In genomic region chr1:155166373-155167165, GRCh38 we compare ENCODE assay signal across 8 cellular contexts. TPM values are rescaled to one million over a fixed set of nuclear protein-coding genes. Genes with fewer than 3 reads are reported as not detected.
DNase-seq lines count a peak whose midpoint lies in the region; ATAC-seq and TF ChIP-seq lines count a peak whose summit lies in the region.

No MANE protein-coding gene starts in this region.

- H3K9me3 ChIP-seq in A673 (ENCODE audit: low read depth, low read length, poor library complexity, severe bottlenecking): no peaks in the 10 kb centered on the region
- no peaks in the 10 kb centered on the region for H3K9me3 ChIP-seq in lower lobe of right lung

- H3K79me2 ChIP-seq in KMS-11 (ENCODE audit: insufficient read depth, low read depth): peaks cover 3% of the 10 kb centered on the region; the same call in 1 of the 2 replicates

- no peaks in the 10 kb centered on the region for H3K27me3 ChIP-seq in A673 (replicated peaks; ENCODE audit: insufficient read depth, low read depth, low read length, poor library complexity)
- no peaks in the 10 kb centered on the region for H3K27me3 ChIP-seq in KMS-11 (ENCODE audit: insufficient read depth, low read depth)
- no peaks in the 10 kb centered on the region for H3K27me3 ChIP-seq in dorsolateral prefrontal cortex
- H3K27me3 ChIP-seq in lower lobe of right lung (ENCODE audit: low read depth): no peaks in the 10 kb centered on the region

- no peak overlapping the region for H3K4me3 ChIP-seq in A673 (ENCODE audit: low read depth, low read length, poor library complexity, severe bottlenecking)
- no peak overlapping the region for H3K4me3 ChIP-seq in KMS-11 (IDR thresholded peaks at IDR 0.05; ENCODE audit: insufficient read depth, low read depth, low read length)
- peak overlapping the region; percentile 16 to 71 (median 53) for H3K4me3 ChIP-seq in dorsolateral prefrontal cortex
- peak overlapping the region; percentile 21 for H3K4me3 ChIP-seq in lower lobe of right lung

- BruUV-seq in A673 (replicated peaks; lab: Mats Ljungman, UMichigan): no TSS peak

- TF ChIP-seq CTCF in A673 (conservative IDR thresholded peaks at IDR 0.05; ENCODE audit: low read depth, low read length) (no peak), KMS-11 (conservative IDR thresholded peaks at IDR 0.05; ENCODE audit: low read depth, low read length) (no peak), dorsolateral prefrontal cortex (IDR thresholded peaks at IDR 0.05 in 54 of 56, conservative IDR thresholded peaks at IDR 0.05 in 2 of 56; ENCODE audit: low read depth in 1 of 56, partially characterized antibody in 56 of 56) (peak in 1 of 56 donors; percentile 4), lower lobe of right lung (IDR thresholded peaks at IDR 0.05) (no peak)

- peaks cover 7% of the 10 kb centered on the region for H3K36me3 ChIP-seq in A673 (ENCODE audit: insufficient read depth, low read length, poor library complexity, severe bottlenecking)
- H3K36me3 ChIP-seq in KMS-11 (ENCODE audit: insufficient read depth): no peaks in the 10 kb centered on the region; the same call in 1 of the 2 replicates
- H3K36me3 ChIP-seq in lower lobe of right lung: peaks cover 23% of the 10 kb centered on the region

- H3K27ac ChIP-seq in A673 (ENCODE audit: low read depth, low read length, poor library complexity, severe bottlenecking) (no peak overlapping the region), KMS-11 (no peak overlapping the region), dorsolateral prefrontal cortex (peak overlapping the region; percentile 34 to 95 (median 88)), lower lobe of right lung (peak overlapping the region; percentile 76)

- H2AFZ ChIP-seq in KMS-11 (ENCODE audit: low read depth): peak overlapping the region; percentile 12; the same call in 1 of the 2 replicates

- DNase-seq in A673 (ENCODE audit: low spot score): peak; percentile 31
- DNase-seq in dorsolateral prefrontal cortex: peak in 6 of 10 donors; percentile 33 to 61 (median 55)
- DNase-seq in lower lobe of right lung: no peak
- DNase-seq in putamen (ENCODE audit: low spot score): no peak
- DNase-seq in activated naive CD4-positive, alpha-beta T cell treated with anti-CD3 and anti-CD28 coated beads, Interleukin-2, amount 50 U/mL, for 16 hours: no peak
- DNase-seq in T1000 (lab: John Stamatoyannopoulos, UW): no peak
- no peak for DNase-seq in occipital lobe (lab: John Stamatoyannopoulos, UW)

- H3K4me1 ChIP-seq in A673 (ENCODE audit: insufficient read depth, low read length, poor library complexity, severe bottlenecking): peaks cover 5% of the 10 kb centered on the region
- H3K4me1 ChIP-seq in KMS-11 (ENCODE audit: low read depth, poor library complexity, severe bottlenecking): peaks cover 11% of the 10 kb centered on the region
- peaks cover 25% of the 10 kb centered on the region for H3K4me1 ChIP-seq in lower lobe of right lung

- ATAC-seq in lower lobe of right lung: peak; percentile 22 to 58

- H3K9ac ChIP-seq in KMS-11: no peak overlapping the region

- H3K4me2 ChIP-seq in KMS-11: no peak overlapping the region

- intact Hi-C loops in A673 (cut with micrococcal nuclease; ENCODE audit: unreplicated experiment) (no loop called here), dorsolateral prefrontal cortex (cut with DNase I) (loop anchor here (1.0 to 10.0 kb wide), 4 partner anchors 38 to 602 kb away; partner anchors contain the start of genes CHRNB2 (in 1 of the 2) and EFNA1 (in 1 of the 2)), lower lobe of right lung (cut with DNase I) (loop anchor here (5.0 kb wide), 1 partner anchor 74 kb away; no protein-coding TSS in a partner anchor)

- no peaks in the 10 kb centered on the region for H4K20me1 ChIP-seq in KMS-11 (ENCODE audit: insufficient read depth)

- CTCF ChIA-PET in A673 (lab: Charles Lee): interaction anchor here (0.5 to 5.3 kb wide), 10 partner anchors 15 to 168 kb away, joined by 3 to 89 read pairs (median 7); no protein-coding TSS in a partner anchor

- POLR2A ChIA-PET in A673 (lab: Charles Lee; ENCODE audit: low non-redundant PET): no interaction called here

RNA-seq across cellular contexts. Expression of gene KRTCAP2, which starts 6.5 kb away (rescaled TPM):
- total RNA-seq in A673 (2021): 162 and 179 TPM in 2 replicates
- total RNA-seq in dorsolateral prefrontal cortex: 100 to 1,000 TPM in 14 of 120 experiments, 10 to 100 TPM in 106; 49.0 to 130 (median 82.4) TPM
- 173 TPM for total RNA-seq in lower lobe of right lung
- 59.0 TPM for total RNA-seq in occipital lobe

RNA-seq across cellular contexts. Expression of gene TRIM46, which starts 7.1 kb away (rescaled TPM):
- total RNA-seq in A673 (2021): 5.1 and 6.2 TPM in 2 replicates
- total RNA-seq in dorsolateral prefrontal cortex: 10 to 100 TPM; 10.2 to 31.0 (median 19.3) TPM
- 0.35 TPM for total RNA-seq in lower lobe of right lung
- 21.1 TPM for total RNA-seq in occipital lobe

RNA-seq across cellular contexts. Expression of gene DPM3, which starts 26.2 kb away (rescaled TPM):
- total RNA-seq in A673 (2021): 34.0 and 37.4 TPM in 2 replicates
- total RNA-seq in dorsolateral prefrontal cortex: 10 to 100 TPM; 28.0 to 77.8 (median 52.8) TPM
- total RNA-seq in lower lobe of right lung: 62.3 TPM
- total RNA-seq in occipital lobe: 12.0 TPM

RNA-seq across cellular contexts. Expression of gene SLC50A1, which starts 30.9 kb away (rescaled TPM):
- total RNA-seq in A673 (2021): 30.3 and 33.8 TPM in 2 replicates
- 10 to 100 TPM in 40 of 120 experiments, 1 to 10 TPM in 80; 4.8 to 17.0 (median 9.0) TPM for total RNA-seq in dorsolateral prefrontal cortex
- total RNA-seq in lower lobe of right lung: 42.6 TPM
- total RNA-seq in occipital lobe: 6.2 TPM

RNA-seq across cellular contexts. Expression of gene EFNA1, which starts 38.9 kb away (rescaled TPM):
- total RNA-seq in A673 (2021): 0.90 and 1.0 TPM in 2 replicates
- 100 to 1,000 TPM in 1 of 120 experiments, 10 to 100 TPM in 118, 1 to 10 TPM in 1; 8.7 to 144 (median 30.1) TPM for total RNA-seq in dorsolateral prefrontal cortex
- total RNA-seq in lower lobe of right lung: 144 TPM
- total RNA-seq in occipital lobe: 2.7 TPM

Comparison
In these comparisons a context has a peak if more than half of its experiments do, and no peak if none do; other contexts are left out.
1. DNase-seq: peak in A673 (single experiment) and dorsolateral prefrontal cortex (6 of 10); none in lower lobe of right lung (single experiment), putamen (single experiment), activated naive CD4-positive, alpha-beta T cell treated with anti-CD3 and anti-CD28 coated beads, Interleukin-2, amount 50 U/mL, for 16 hours (single experiment), T1000 (single experiment) and occipital lobe (single experiment).
2. H3K27ac ChIP-seq: peak in dorsolateral prefrontal cortex (59 of 59) and lower lobe of right lung (single experiment); none in A673 (single experiment) and KMS-11 (single experiment).
3. H3K4me3 ChIP-seq: peak in dorsolateral prefrontal cortex (59 of 59) and lower lobe of right lung (single experiment); none in A673 (single experiment) and KMS-11 (single experiment).